ENCODE assay signal across 9 cellular contexts in genomic region chr3:158725348-158725966, GRCh38. TPM values are rescaled to one million over a fixed set of nuclear protein-coding genes. Genes with fewer than 3 reads are reported as not detected.
DNase-seq lines count a peak whose midpoint lies in the region; ATAC-seq, FAIRE-seq and TF ChIP-seq lines count a peak whose summit lies in the region.
"Had no signal": no experiment of that assay in that cellular context is flagged by ENCODE, and none has a peak within 500 bp of the region (broad histone marks: within the 10 kb centered on the region; RNA-seq: fewer than 3 reads in every experiment).

No MANE protein-coding gene starts in this region.

- WGBS in A549 (ENCODE audit: missing lambda C conversion rate): 2% methylated on average over 9 of the region's 9 CpGs

- no peak for FAIRE-seq in A549 (lab: Jason Lieb, UNC)

- no peaks in the 10 kb centered on the region for H3K9me3 ChIP-seq in A549

- peak; percentile 60 to 83 for DNase-seq in A549 (ENCODE audit: low read depth in 1 of 2, low spot score in 1 of 2)
- DNase-seq in HS-27A (ENCODE audit: low read depth): peak; percentile 83
- peak; percentile 90 to 93 for DNase-seq in lung microvascular endothelial cell (ENCODE audit: low read depth in 2 of 2)
- DNase-seq: amygdala had no signal

- no peak overlapping the region for H3K4me3 ChIP-seq in A549

- ATAC-seq in A549: peak; percentile 67 to 68
- ATAC-seq in HG02981 (IDR thresholded peaks at IDR 0.05; ENCODE audit: unreplicated experiment): no peak
- ATAC-seq in HG03039 (IDR thresholded peaks at IDR 0.05; ENCODE audit: unreplicated experiment): no peak
- no peak for ATAC-seq in HG02759 (IDR thresholded peaks at IDR 0.05; ENCODE audit: unreplicated experiment)
- ATAC-seq in GM18870 (IDR thresholded peaks at IDR 0.05; ENCODE audit: unreplicated experiment): no peak

- H3K4me1 ChIP-seq in A549: peaks cover 81% of the 10 kb centered on the region

- 0 out of 5 replicates have a peak, but pooled peaks of 1 of the 2 experiments have one; percentile 23 for TF ChIP-seq RAD21 in A549 (conservative IDR thresholded peaks at IDR 0.05 in 1 of 2, IDR thresholded peaks at IDR 0.05 in 1 of 2)

- POLR2A ChIA-PET in A549 (lab: Yijun Ruan, JAX): interaction anchor here (1.0 kb wide), 1 partner anchor 81 kb away, joined by 4 read pairs; the partner anchor contains the start of gene GFM1

- H3K27ac ChIP-seq in A549 (peak overlapping the region; percentile 80 to 90), cingulate gyrus (ENCODE audit: low read depth, low read length) (peak overlapping the region; percentile 10)

- no peak for TF ChIP-seq CTCF in A549 (IDR thresholded peaks at IDR 0.05)

- CTCF ChIA-PET in A549 (lab: Yijun Ruan, JAX): interaction anchor here (0.7 to 11.7 kb wide), 7 partner anchors 12 to 67 kb away, joined by 3 to 202 read pairs (median 21); no protein-coding TSS in a partner anchor

- peak; percentile 49 to 66; a peak in 3 of 5 replicates for TF ChIP-seq EP300 in A549 (IDR thresholded peaks at IDR 0.05)

- TF ChIP-seq POLR2A in A549 (IDR thresholded peaks at IDR 0.05; ENCODE audit: low read length): no peak

- H3K4me2 ChIP-seq in A549: peak overlapping the region; percentile 59

TF ChIP-seq in A549, 52 proteins besides CTCF, POLR2A, EP300 and RAD21:
- TF ChIP-seq JUNB (IDR thresholded peaks at IDR 0.05) (peak; percentile 76), ATOH8 (CRISPR knock-in tag; IDR thresholded peaks at IDR 0.05; ENCODE audit: low read depth) (no peak), GATA3 (IDR thresholded peaks at IDR 0.05; ENCODE audit: borderline replicate concordance) (peak; percentile 67; the same call in 1 of the 2 replicates), CEBPB (IDR thresholded peaks at IDR 0.05) (peak in 1 of 2 experiments; percentile 52; a peak in 2 of 4 replicates), NPAS2 (CRISPR knock-in tag; IDR thresholded peaks at IDR 0.05; ENCODE audit: borderline replicate concordance) (no peak), ESRRA (IDR thresholded peaks at IDR 0.05; ENCODE audit: borderline replicate concordance, low read length) (peak; percentile 19; the same call in 1 of the 2 replicates), MAZ (IDR thresholded peaks at IDR 0.05; ENCODE audit: borderline replicate concordance, low read depth, low read length) (no peak), FOSL2 (IDR thresholded peaks at IDR 0.05) (peak; percentile 37; the same call in 1 of the 2 replicates), FOSL2 (CRISPR knock-in tag; IDR thresholded peaks at IDR 0.05) (peak; percentile 59), BHLHE40 (IDR thresholded peaks at IDR 0.05; ENCODE audit: low read depth, low read length) (no peak), USF2 (IDR thresholded peaks at IDR 0.05) (no peak), ZNF302 (CRISPR knock-in tag; IDR thresholded peaks at IDR 0.05) (no peak), CBX8 (IDR thresholded peaks at IDR 0.05) (no peak), JUN (IDR thresholded peaks at IDR 0.05) (peak in 1 of 2 experiments; percentile 50; a peak in 4 of 5 replicates)
- TF ChIP-seq, protein P1, sequence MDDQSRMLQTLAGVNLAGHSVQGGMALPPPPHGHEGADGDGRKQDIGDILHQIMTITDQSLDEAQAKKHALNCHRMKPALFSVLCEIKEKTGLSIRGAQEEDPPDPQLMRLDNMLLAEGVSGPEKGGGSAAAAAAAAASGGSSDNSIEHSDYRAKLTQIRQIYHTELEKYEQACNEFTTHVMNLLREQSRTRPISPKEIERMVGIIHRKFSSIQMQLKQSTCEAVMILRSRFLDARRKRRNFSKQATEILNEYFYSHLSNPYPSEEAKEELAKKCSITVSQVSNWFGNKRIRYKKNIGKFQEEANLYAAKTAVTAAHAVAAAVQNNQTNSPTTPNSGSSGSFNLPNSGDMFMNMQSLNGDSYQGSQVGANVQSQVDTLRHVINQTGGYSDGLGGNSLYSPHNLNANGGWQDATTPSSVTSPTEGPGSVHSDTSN (IDR thresholded peaks at IDR 0.05): no peak

RNA-seq across cellular contexts. Expression of gene RARRES1, which starts 6.8 kb away (rescaled TPM):
- polyA plus RNA-seq in A549 (2011; rRNA removed) (33.4 and 38.4 TPM in 2 replicates), A549 (2017; fragmentation: RNase III; extraction: RNeasy Plus Mini Kit Qiagen cat#74134 plus additional on column Dnase treatment) (8.5 to 16.6 TPM (median 10.9 TPM) in 3 replicates)
- 2.5 and 3.5 TPM in 2 replicates for polyA plus RNA-seq in A549 (2012; cell fraction: cytosol; rRNA removed)
- 5.2 and 5.5 TPM in 2 replicates for polyA plus RNA-seq in A549 (2012; cell fraction: nucleus; rRNA removed)
- 2.9 and 3.5 TPM in 2 replicates for polyA minus RNA-seq in A549 (2011; rRNA and poly(A)+ RNA removed)
- 1.8 and 2.4 TPM in 2 replicates for total RNA-seq in lung microvascular endothelial cell

RNA-seq across cellular contexts. Expression of gene LXN, which starts 53.0 kb away (rescaled TPM):
- polyA plus RNA-seq in A549 (2011; rRNA removed) (131 and 135 TPM in 2 replicates), A549 (2017; fragmentation: RNase III; extraction: RNeasy Plus Mini Kit Qiagen cat#74134 plus additional on column Dnase treatment) (36.5 to 51.8 TPM (median 37.9 TPM) in 3 replicates)
- 40.2 and 45.0 TPM in 2 replicates for polyA plus RNA-seq in A549 (2012; cell fraction: cytosol; rRNA removed)
- 18.5 and 19.1 TPM in 2 replicates for polyA plus RNA-seq in A549 (2012; cell fraction: nucleus; rRNA removed)
- polyA minus RNA-seq in A549 (2011; rRNA and poly(A)+ RNA removed): 20.4 and 31.8 TPM in 2 replicates
- total RNA-seq in lung microvascular endothelial cell: 36.7 and 46.4 TPM in 2 replicates

Comparison
In these comparisons a context has a peak if more than half of its experiments do, and no peak if none do; other contexts are left out.
1. ATAC-seq: peak in A549 (2 of 2); none in HG02981 (single experiment), HG03039 (single experiment), HG02759 (single experiment) and GM18870 (single experiment).
2. Peak in every context shown above with its lines, with median percentiles within 50 percentile points of each other: DNase-seq.